ENCODE assay signal across 31 cellular contexts in the genomic region with DNA sequence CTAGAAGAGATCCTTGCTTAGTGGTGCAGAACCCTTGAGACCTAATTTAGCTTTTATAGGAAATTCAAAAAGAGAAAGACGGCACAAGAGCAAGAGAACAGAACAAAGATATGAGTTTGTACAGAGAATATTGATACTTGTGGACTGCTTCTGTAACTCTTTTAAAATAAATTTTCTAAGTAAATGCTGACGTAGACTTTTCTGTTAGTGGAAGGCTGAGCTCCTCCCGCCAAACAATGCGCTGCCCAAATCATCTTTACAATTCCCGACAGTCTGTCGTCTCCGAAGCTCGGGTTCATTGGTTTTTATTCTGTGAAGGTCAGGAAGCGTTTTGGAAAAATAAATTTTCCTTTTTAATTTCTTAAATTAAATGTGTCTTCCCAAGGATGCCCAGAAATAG. TPM values are rescaled to one million over a fixed set of nuclear protein-coding genes. Genes with fewer than 3 reads are reported as not detected.
"Had no signal": no experiment of that assay in that cellular context is flagged by ENCODE, and none has a peak within 500 bp of the region (broad histone marks: within the 10 kb centered on the region; RNA-seq: fewer than 3 reads in every experiment).

No MANE protein-coding gene starts in this region.

- DNase-seq: colonic mucosa; cortex of kidney; effector CD4-positive, alpha-beta T cell; effector memory CD4-positive, alpha-beta T cell; erythroblast; esophagus squamous epithelium; foreskin fibroblast; foreskin melanocyte; gastrocnemius medialis; glutamatergic neuron; head of caudate nucleus; heart right ventricle; hippocampal formation; left cardiac atrium; left lung; left ventricle myocardium superior; lower lobe of right lung; mesenchymal stem cell; mucosa of descending colon; naive B cell; naive thymus-derived CD8-positive, alpha-beta T cell had no signal

- H3K27ac ChIP-seq: colonic mucosa, epithelial cell of prostate, esophagus squamous epithelium, gastrocnemius medialis, heart right ventricle, left lung, lower lobe of right lung had no signal

- H3K27ac Mint-ChIP-seq: dendritic cell treated with granulocyte-macrophage colony-stimulating factor and Interleukin-4, amounts not matched to agents 40 ng/mL and 50 ng/mL, for 4 days; mesothelial cell of epicardium; naive thymus-derived CD8-positive, alpha-beta T cell had no signal

- H3K36me3 Mint-ChIP-seq: mesothelial cell of epicardium; naive B cell; naive thymus-derived CD8-positive, alpha-beta T cell had no signal

- H3K27me3 ChIP-seq: colonic mucosa, esophagus squamous epithelium, gastrocnemius medialis, heart right ventricle, left lung had no signal

- H3K9me3 ChIP-seq: colonic mucosa, esophagus squamous epithelium, gastrocnemius medialis, heart right ventricle, left lung, lower lobe of right lung, mucosa of descending colon had no signal

- ATAC-seq: esophagus mucosa; gastrocnemius medialis; heart right ventricle; left cardiac atrium; left lung; left ventricle myocardium superior; lower lobe of right lung; mucosa of descending colon; naive thymus-derived CD8-positive, alpha-beta T cell had no signal

- H3K4me3 Mint-ChIP-seq: dendritic cell treated with granulocyte-macrophage colony-stimulating factor and Interleukin-4, amounts not matched to agents 40 ng/mL and 50 ng/mL, for 4 days; mesothelial cell of epicardium; naive B cell; naive thymus-derived CD8-positive, alpha-beta T cell had no signal

- H3K9me3 Mint-ChIP-seq: dendritic cell treated with granulocyte-macrophage colony-stimulating factor and Interleukin-4, amounts not matched to agents 40 ng/mL and 50 ng/mL, for 4 days; mesothelial cell of epicardium; naive B cell; naive thymus-derived CD8-positive, alpha-beta T cell had no signal

- H3K4me1 Mint-ChIP-seq: naive B cell; naive thymus-derived CD8-positive, alpha-beta T cell had no signal

- H3K4me1 ChIP-seq: colonic mucosa, esophagus squamous epithelium, gastrocnemius medialis, heart right ventricle, left lung, lower lobe of right lung had no signal

- H3K36me3 ChIP-seq: colonic mucosa, esophagus squamous epithelium, gastrocnemius medialis, heart right ventricle, left lung, lower lobe of right lung had no signal

- H3K4me3 ChIP-seq: colonic mucosa, esophagus squamous epithelium, gastrocnemius medialis, heart right ventricle, left lung, lower lobe of right lung, mucosa of descending colon had no signal

- FAIRE-seq: islet of Langerhans, keratinocyte had no signal

RNA-seq across cellular contexts. Expression of gene RORB, which starts 22.3 kb away (rescaled TPM):
- total RNA-seq: dermis microvascular lymphatic vessel endothelial cell; kidney epithelial cell; lung microvascular endothelial cell; myocyte; naive thymus-derived CD8-positive, alpha-beta T cell had no signal
- polyA plus RNA-seq: keratinocyte had no signal
